In the genomic region with DNA sequence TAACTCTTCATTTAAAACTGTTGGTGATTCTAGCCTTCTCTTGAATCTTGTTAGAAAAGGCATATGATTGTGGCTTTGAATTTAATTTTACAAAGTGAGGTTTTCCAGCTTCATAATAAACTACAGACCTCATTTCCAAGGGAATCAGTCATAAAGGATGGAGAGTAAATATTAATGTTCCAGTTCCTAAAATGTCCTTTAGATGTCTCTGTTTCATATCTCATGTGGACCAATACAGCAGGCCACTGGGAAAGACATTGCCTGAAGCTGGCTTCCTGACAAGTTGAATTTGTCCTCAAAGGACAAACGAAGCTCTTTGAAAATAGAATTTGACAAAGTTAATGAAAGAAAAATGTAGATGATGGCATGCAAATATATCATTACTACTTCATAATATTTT, we compare ENCODE assay signal across 8 cellular contexts.
A peak's percentile ranks its signal among the peaks of the same experiment; 100 is the strongest.
DNase-seq lines count a peak whose midpoint lies in the region; ATAC-seq and TF ChIP-seq lines count a peak whose summit lies in the region.

No MANE protein-coding gene starts in this region.

- intact Hi-C loops in stomach (cut with DNase I; ENCODE audit: low total_unique reads), result no loop called here

- 0 to 7% (median 0%) methylated on average over 1 of the region's 1 CpG for WGBS in stomach, 5 donors

- peaks cover 5 to 36% (median 17%) of the 10 kb centered on the region in 4 donors for H3K4me1 ChIP-seq in stomach

- peak in 5 of 7 experiments; percentile 20 to 60 (median 35) for TF ChIP-seq CTCF in stomach (IDR thresholded peaks at IDR 0.05)

- no peak for TF ChIP-seq POLR2A in stomach (IDR thresholded peaks at IDR 0.05)

- no peaks in the 10 kb centered on the region for H3K36me3 ChIP-seq in stomach

- in situ Hi-C loops in KBM-7 (cut with MboI; ENCODE audit: low pct_unique_long_range_greater_than_20kb, low sequenced_read_pairs), result no loop called here

- H3K9me3 ChIP-seq in stomach, result no peaks in the 10 kb centered on the region

- no peak overlapping the region for H3K4me3 ChIP-seq in stomach

- ATAC-seq in HG02938 (IDR thresholded peaks at IDR 0.05; ENCODE audit: unreplicated experiment), result no peak
- ATAC-seq in GM19324 (IDR thresholded peaks at IDR 0.05; ENCODE audit: low FRiP score, unreplicated experiment), result no peak

- H3K27ac ChIP-seq in stomach, result no peak overlapping the region

- H3K27me3 ChIP-seq in stomach, result no peaks in the 10 kb centered on the region

- DNase-seq in DMS 273 (lab: John Stamatoyannopoulos, UW; ENCODE audit: unreplicated experiment) (peak; percentile 30), DMS 273 treated with DMSO at 0.1 percent for 48 hours (lab: John Stamatoyannopoulos, UW) (no peak), KBM-7 (peak; percentile 42), SW480 (ENCODE audit: low spot score) (peak; percentile 58), glomerular visceral epithelial cell (ENCODE audit: extremely low spot score) (peak; percentile 57), stomach (no peak)

- no peak for TF ChIP-seq EP300 in stomach (IDR thresholded peaks at IDR 0.05)

Comparison
In these comparisons a context has a peak if more than half of its experiments do, and no peak if none do; other contexts are left out.
1. DNase-seq: peak in DMS 273 (single experiment), KBM-7 (single experiment), SW480 (single experiment) and glomerular visceral epithelial cell (single experiment); none in DMS 273 treated with DMSO at 0.1 percent for 48 hours (single experiment) and stomach (single experiment).